1 cellular context compared by ENCODE assay signal in genomic region chr3:52056968-52057805, GRCh38.
A peak's percentile ranks its signal among the peaks of the same experiment; 100 is the strongest.
TF ChIP-seq lines count a peak whose summit lies in the region.

No MANE protein-coding gene starts in this region.

TF ChIP-seq in HepG2, 621 proteins besides CTCF, POLR2A, EP300 and RAD21 (continued from another document and continues in another):
- TF ChIP-seq MTA3 (CRISPR knock-in tag; IDR thresholded peaks at IDR 0.05) = no peak
- TF ChIP-seq SKIL (CRISPR knock-in tag; IDR thresholded peaks at IDR 0.05; ENCODE audit: borderline replicate concordance) = no peak
- no peak for TF ChIP-seq ZNF576 (CRISPR knock-in tag; IDR thresholded peaks at IDR 0.05)
- no peak for TF ChIP-seq MAFK (conservative IDR thresholded peaks at IDR 0.05 in 1 of 2, IDR thresholded peaks at IDR 0.05 in 1 of 2; ENCODE audit: low read length in 2 of 2)
- no peak; the same call in 1 of the 2 replicates for TF ChIP-seq HBP1 (CRISPR knock-in tag; IDR thresholded peaks at IDR 0.05; ENCODE audit: low read depth)
- no peak; the same call in 1 of the 2 replicates for TF ChIP-seq ARNT2 (CRISPR knock-in tag; IDR thresholded peaks at IDR 0.05; ENCODE audit: low read depth)
- 0 out of 2 replicates have a peak, but pooled peaks have one; percentile 30 for TF ChIP-seq ESRRA (CRISPR knock-in tag; IDR thresholded peaks at IDR 0.05; ENCODE audit: low read depth)
- no peak for TF ChIP-seq ZNF296 (CRISPR knock-in tag; conservative IDR thresholded peaks at IDR 0.05)
- TF ChIP-seq ZNF788 (CRISPR knock-in tag; IDR thresholded peaks at IDR 0.05; ENCODE audit: borderline replicate concordance) = no peak; the same call in 1 of the 2 replicates
- TF ChIP-seq FOXO4 (CRISPR knock-in tag; conservative IDR thresholded peaks at IDR 0.05) = no peak
- TF ChIP-seq MLLT10 (CRISPR knock-in tag; IDR thresholded peaks at IDR 0.05) = no peak
- no peak for TF ChIP-seq ATM (IDR thresholded peaks at IDR 0.05; ENCODE audit: borderline replicate concordance)
- no peak for TF ChIP-seq ZNF674 (CRISPR knock-in tag; IDR thresholded peaks at IDR 0.05; ENCODE audit: low read depth)
- peak; percentile 78 for TF ChIP-seq ZNF777 (CRISPR knock-in tag; IDR thresholded peaks at IDR 0.05)
- TF ChIP-seq ZNF562 (CRISPR knock-in tag; IDR thresholded peaks at IDR 0.05; ENCODE audit: borderline replicate concordance) = no peak
- TF ChIP-seq PLRG1 (conservative IDR thresholded peaks at IDR 0.05) = no peak
- TF ChIP-seq MEIS2 (CRISPR knock-in tag; IDR thresholded peaks at IDR 0.05) = no peak; the same call in 1 of the 2 replicates
- TF ChIP-seq ZNF468 (CRISPR knock-in tag; IDR thresholded peaks at IDR 0.05) = no peak
- TF ChIP-seq TFAP4 (IDR thresholded peaks at IDR 0.05; ENCODE audit: borderline replicate concordance, low read depth) = 0 out of 2 replicates have a peak, but pooled peaks have one; percentile 15
- no peak for TF ChIP-seq PBX2 (CRISPR knock-in tag; IDR thresholded peaks at IDR 0.05)
- TF ChIP-seq CBFB (CRISPR knock-in tag; IDR thresholded peaks at IDR 0.05) = 0 out of 2 replicates have a peak, but pooled peaks have one; percentile 20
- peak; percentile 90 for TF ChIP-seq NFYB (CRISPR knock-in tag; IDR thresholded peaks at IDR 0.05)
- TF ChIP-seq ZNF207 (IDR thresholded peaks at IDR 0.05; ENCODE audit: borderline replicate concordance) = no peak
- TF ChIP-seq ZNF274 (CRISPR knock-in tag; IDR thresholded peaks at IDR 0.05) = 0 out of 2 replicates have a peak, but pooled peaks have one; percentile 2
- TF ChIP-seq SOX6 (IDR thresholded peaks at IDR 0.05) = no peak
- peak; percentile 61 for TF ChIP-seq SOX6 (CRISPR knock-in tag; IDR thresholded peaks at IDR 0.05)
- no peak for TF ChIP-seq LRRFIP1 (CRISPR knock-in tag; conservative IDR thresholded peaks at IDR 0.05)
- TF ChIP-seq PRMT3 (CRISPR knock-in tag; IDR thresholded peaks at IDR 0.05; ENCODE audit: borderline replicate concordance, low read depth) = no peak
- peak; percentile 69 for TF ChIP-seq BHLHE40 (IDR thresholded peaks at IDR 0.05; ENCODE audit: low read length)
- TF ChIP-seq ZNF496 (CRISPR knock-in tag; IDR thresholded peaks at IDR 0.05; ENCODE audit: insufficient replicate concordance) = no peak
- TF ChIP-seq IKZF4 (CRISPR knock-in tag; IDR thresholded peaks at IDR 0.05; ENCODE audit: borderline replicate concordance, low read depth, not compliant biosample characterization) = no peak
- no peak for TF ChIP-seq FOSL1 (CRISPR knock-in tag; IDR thresholded peaks at IDR 0.05; ENCODE audit: borderline replicate concordance)
- no peak for TF ChIP-seq CBX5 (CRISPR knock-in tag; IDR thresholded peaks at IDR 0.05; ENCODE audit: borderline replicate concordance)
- no peak for TF ChIP-seq ZNF234 (CRISPR knock-in tag; conservative IDR thresholded peaks at IDR 0.05)
- TF ChIP-seq ZKSCAN8 (CRISPR knock-in tag; IDR thresholded peaks at IDR 0.05; ENCODE audit: borderline replicate concordance) = no peak
- no peak for TF ChIP-seq ZBTB21 (CRISPR knock-in tag; IDR thresholded peaks at IDR 0.05)
- TF ChIP-seq PCBP1 (IDR thresholded peaks at IDR 0.05; ENCODE audit: borderline replicate concordance, low read depth, low read length) = 0 out of 2 replicates have a peak, but pooled peaks have one; percentile 25
- no peak for TF ChIP-seq HOXA7 (CRISPR knock-in tag; IDR thresholded peaks at IDR 0.05)
- TF ChIP-seq ZMYM3 (CRISPR knock-in tag; IDR thresholded peaks at IDR 0.05) = peak; percentile 82
- peak; percentile 87 for TF ChIP-seq HNRNPL (IDR thresholded peaks at IDR 0.05; ENCODE audit: low read depth, low read length)
- no peak for TF ChIP-seq ZNF446 (CRISPR knock-in tag; IDR thresholded peaks at IDR 0.05)
- 0 out of 2 replicates have a peak, but pooled peaks have one; percentile 36 for TF ChIP-seq MXD3 (CRISPR knock-in tag; IDR thresholded peaks at IDR 0.05)
- no peak for TF ChIP-seq KLF13 (CRISPR knock-in tag; IDR thresholded peaks at IDR 0.05)
- no peak for TF ChIP-seq ZSCAN29 (CRISPR knock-in tag; conservative IDR thresholded peaks at IDR 0.05)
- no peak for TF ChIP-seq JUNB (CRISPR knock-in tag; IDR thresholded peaks at IDR 0.05; ENCODE audit: borderline replicate concordance)
- TF ChIP-seq ZNF317 (CRISPR knock-in tag; IDR thresholded peaks at IDR 0.05) = peak; percentile 39; the same call in 1 of the 2 replicates
- TF ChIP-seq RORA (CRISPR knock-in tag; IDR thresholded peaks at IDR 0.05) = no peak
- TF ChIP-seq ZNF142 (CRISPR knock-in tag; IDR thresholded peaks at IDR 0.05) = peak; percentile 38; the same call in 1 of the 2 replicates
- TF ChIP-seq YEATS2 (CRISPR knock-in tag; IDR thresholded peaks at IDR 0.05; ENCODE audit: borderline replicate concordance) = no peak; the same call in 1 of the 2 replicates
- TF ChIP-seq ZNF513 (CRISPR knock-in tag; conservative IDR thresholded peaks at IDR 0.05) = no peak
- no peak for TF ChIP-seq SYNCRIP (IDR thresholded peaks at IDR 0.05; ENCODE audit: insufficient read depth, low read depth, low read length)
